ENCODE assay signal across 1 cellular context in the genomic region with DNA sequence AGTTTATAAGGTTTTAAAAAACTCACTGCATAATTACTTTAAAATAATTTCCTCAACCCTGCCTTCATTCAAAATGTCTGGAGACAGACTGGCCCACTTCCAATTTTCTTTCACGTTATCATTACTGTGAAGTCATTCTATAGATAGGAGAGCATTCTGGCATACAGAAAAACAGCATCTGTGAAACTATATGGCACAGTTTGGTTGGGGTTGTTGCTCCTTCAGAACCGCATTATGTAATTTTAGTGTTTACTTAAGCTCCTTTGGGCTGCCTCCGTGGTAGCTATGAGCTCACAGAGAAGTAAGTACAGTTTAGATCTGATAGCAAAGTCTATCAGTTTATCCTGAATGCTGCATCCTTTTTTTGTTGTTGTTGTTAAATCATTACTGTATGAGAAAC.
TF ChIP-seq lines count a peak whose summit lies in the region.

No MANE protein-coding gene starts in this region.

TF ChIP-seq in HEK293, 187 proteins besides CTCF, POLR2A, EP300 and RAD21 (continued from another document):
- TF ChIP-seq TCF7L2 (IDR thresholded peaks at IDR 0.05; ENCODE audit: borderline replicate concordance, low read depth, low read length) (no peak), GFI1B (tag by site-specific recombination; IDR thresholded peaks at IDR 0.05) (no peak), ZBTB20 (tag by site-specific recombination; IDR thresholded peaks at IDR 0.05) (no peak), ZNF747 (tag by site-specific recombination; IDR thresholded peaks at IDR 0.05) (no peak), ZNF211 (tag by site-specific recombination; IDR thresholded peaks at IDR 0.05; ENCODE audit: low read depth) (no peak)
TF ChIP-seq in HEK293: peak in this region for 22.
